Comparison of ENCODE assay signal across 15 cellular contexts in the genomic region with DNA sequence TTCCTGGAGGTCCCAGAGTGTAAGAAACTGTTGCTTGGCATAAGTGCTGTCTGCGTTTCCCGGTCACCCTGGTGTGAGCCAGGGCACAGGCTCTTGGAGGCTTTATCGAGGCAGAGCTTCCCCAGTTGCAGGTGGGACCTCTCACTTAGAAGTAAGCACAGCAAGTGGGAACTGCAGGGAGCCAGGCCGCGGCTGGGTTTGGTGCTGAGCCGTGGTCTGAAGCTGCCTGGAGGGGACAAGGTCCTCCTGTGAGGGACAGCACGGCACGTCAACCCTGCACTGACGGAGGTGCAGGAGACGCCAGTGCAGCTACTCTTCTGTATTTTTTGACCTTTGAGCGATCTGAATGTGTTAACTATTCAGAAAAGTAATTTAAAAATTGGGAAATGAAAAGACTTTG. TPM values are rescaled to one million over a fixed set of nuclear protein-coding genes. Genes with fewer than 3 reads are reported as not detected.
DNase-seq lines count a peak whose midpoint lies in the region; ATAC-seq and TF ChIP-seq lines count a peak whose summit lies in the region.
"Had no signal": no experiment of that assay in that cellular context is flagged by ENCODE, and none has a peak within 500 bp of the region (broad histone marks: within the 10 kb centered on the region; RNA-seq: fewer than 3 reads in every experiment).

No MANE protein-coding gene starts in this region.

- H3K4me3 Mint-ChIP-seq in activated T-cell treated with anti-CD3 and anti-CD28 coated beads, Interleukin-2, amount 50 U/mL, for 72 hours = peak overlapping the region; percentile 91 to 92
- peak overlapping the region; percentile 93 for H3K4me3 Mint-ChIP-seq in T-helper 17 cell

- H3K36me3 Mint-ChIP-seq in activated T-cell treated with anti-CD3 and anti-CD28 coated beads, Interleukin-2, amount 50 U/mL, for 72 hours (ENCODE audit: insufficient read depth in 2 of 2) = peaks cover 0 to 5% of the 10 kb centered on the region in 2 donors
- H3K36me3 Mint-ChIP-seq in T-helper 17 cell (ENCODE audit: low read depth) = no peaks in the 10 kb centered on the region

- H3K9me3 Mint-ChIP-seq in activated T-cell treated with anti-CD3 and anti-CD28 coated beads, Interleukin-2, amount 50 U/mL, for 72 hours = no peaks in the 10 kb centered on the region

- H3K4me3 ChIP-seq in epithelial cell of proximal tubule (ENCODE audit: low read depth, low read length) = peak overlapping the region; percentile 69
- H3K4me3 ChIP-seq in gastrocnemius medialis = peak overlapping the region in 1 of 4 donors; percentile 77

- H3K36me3 ChIP-seq in gastrocnemius medialis = no peaks in the 10 kb centered on the region
- H3K36me3 ChIP-seq: brain microvascular endothelial cell had no signal

- peaks cover 45 to 53% of the 10 kb centered on the region in 2 donors for H3K4me1 ChIP-seq in gastrocnemius medialis

- H3K9me3 ChIP-seq in T-helper 17 cell (ENCODE audit: control insufficient read depth, low read length, poor library complexity, severe bottlenecking) = no peaks in the 10 kb centered on the region
- H3K9me3 ChIP-seq in gastrocnemius medialis = no peaks in the 10 kb centered on the region
- H3K9me3 ChIP-seq: SK-N-SH had no signal

- in situ Hi-C loops in gastrocnemius medialis (cut with MboI; ENCODE audit: low sequenced_read_pairs in 4 of 4) = no loop called here

- TF ChIP-seq CTCF in epithelial cell of proximal tubule (conservative IDR thresholded peaks at IDR 0.05; ENCODE audit: low read depth, low read length) = no peak
- TF ChIP-seq CTCF in gastrocnemius medialis (IDR thresholded peaks at IDR 0.05 in 4 of 5, conservative IDR thresholded peaks at IDR 0.05 in 1 of 5) = no peak

- intact Hi-C loops in gastrocnemius medialis (cut with DNase I; ENCODE audit: low total_unique reads) = no loop called here
- intact Hi-C loops in posterior vena cava (cut with DNase I) = loop anchor here in 1 of 2 donors (10.0 kb wide), 2 partner anchors 48 to 52 kb away; no protein-coding TSS in a partner anchor

- no peak overlapping the region for H3K27ac Mint-ChIP-seq in activated T-cell treated with anti-CD3 and anti-CD28 coated beads, Interleukin-2, amount 50 U/mL, for 72 hours
- peak overlapping the region; percentile 90 for H3K27ac Mint-ChIP-seq in T-helper 17 cell

- no peaks in the 10 kb centered on the region for H3K27me3 Mint-ChIP-seq in activated T-cell treated with anti-CD3 and anti-CD28 coated beads, Interleukin-2, amount 50 U/mL, for 72 hours (ENCODE audit: low read depth)
- no peaks in the 10 kb centered on the region for H3K27me3 Mint-ChIP-seq in T-helper 17 cell

- TF ChIP-seq POLR2A in gastrocnemius medialis (IDR thresholded peaks at IDR 0.05) = no peak

- peaks cover 87% of the 10 kb centered on the region for H3K4me1 Mint-ChIP-seq in activated T-cell treated with anti-CD3 and anti-CD28 coated beads, Interleukin-2, amount 50 U/mL, for 72 hours (ENCODE audit: low read depth)
- H3K4me1 Mint-ChIP-seq in T-helper 17 cell = peaks cover 65% of the 10 kb centered on the region

- no peak for DNase-seq in activated T-cell treated with anti-CD3 and anti-CD28 coated beads, Interleukin-2, amount 50 U/mL, for 72 hours
- DNase-seq in activated T-cell treated with anti-CD3 and anti-CD28 coated beads, Interleukin-2, amount 50 U/mL, for 48 hours = no peak
- no peak for DNase-seq in T-helper 17 cell
- DNase-seq in epithelial cell of proximal tubule (ENCODE audit: low read depth) = no peak
- DNase-seq in gastrocnemius medialis = no peak
- DNase-seq in posterior vena cava (ENCODE audit: low spot score) = no peak
- DNase-seq: brain microvascular endothelial cell, DMS 273 treated with DMSO at 0.1 percent for 48 hours, HCEC 1CT, KG1, NCI-H1417, NCI-H226 had no signal

- no peaks in the 10 kb centered on the region for H3K27me3 ChIP-seq in gastrocnemius medialis
- H3K27me3 ChIP-seq: brain microvascular endothelial cell had no signal

- ATAC-seq in activated T-cell treated with anti-CD3 and anti-CD28 coated beads, Interleukin-2, amount 50 U/mL, for 72 hours (replicated peaks in 1 of 2) = no peak
- ATAC-seq in T-helper 17 cell (no peak), gastrocnemius medialis (no peak), GM21737 (IDR thresholded peaks at IDR 0.05; ENCODE audit: unreplicated experiment) (no peak), HG02885 (IDR thresholded peaks at IDR 0.05; ENCODE audit: poor library complexity, unreplicated experiment) (no peak)

- peak overlapping the region; percentile 83 to 95 (median 89) for H3K27ac ChIP-seq in gastrocnemius medialis
- H3K27ac ChIP-seq: brain microvascular endothelial cell had no signal

RNA-seq across cellular contexts. Expression of gene PFKFB3, which starts 55.8 kb away (rescaled TPM):
- 100 to 1,000 TPM; 120 to 153 TPM for total RNA-seq in activated T-cell treated with anti-CD3 and anti-CD28 coated beads, Interleukin-2, amount 50 U/mL, for 72 hours
- 100 to 1,000 TPM in 1 of 2 donors, 10 to 100 TPM in 1; 93.3 to 146 TPM for total RNA-seq in T-helper 17 cell
- total RNA-seq in epithelial cell of proximal tubule = 31.3 and 54.9 TPM in 2 replicates
- total RNA-seq in gastrocnemius medialis = 1,000 to 10,000 TPM in 1 of 4 donors, 100 to 1,000 TPM in 3; 218 to 1,159 (median 337) TPM
- total RNA-seq in posterior vena cava = 10 to 100 TPM; 33.2 to 43.1 TPM

RNA-seq across cellular contexts. Expression of gene RBM17, which starts 58.1 kb away (rescaled TPM):
- 100 to 1,000 TPM; 156 to 200 TPM for total RNA-seq in activated T-cell treated with anti-CD3 and anti-CD28 coated beads, Interleukin-2, amount 50 U/mL, for 72 hours
- total RNA-seq in T-helper 17 cell = 100 to 1,000 TPM; 133 to 146 TPM
- total RNA-seq in epithelial cell of proximal tubule = 48.2 and 57.3 TPM in 2 replicates
- 10 to 100 TPM; 53.2 to 67.4 (median 60.1) TPM for total RNA-seq in gastrocnemius medialis
- 10 to 100 TPM; 58.9 to 68.3 TPM for total RNA-seq in posterior vena cava
